ENCODE assay signal across 7 cellular contexts in the genomic region with DNA sequence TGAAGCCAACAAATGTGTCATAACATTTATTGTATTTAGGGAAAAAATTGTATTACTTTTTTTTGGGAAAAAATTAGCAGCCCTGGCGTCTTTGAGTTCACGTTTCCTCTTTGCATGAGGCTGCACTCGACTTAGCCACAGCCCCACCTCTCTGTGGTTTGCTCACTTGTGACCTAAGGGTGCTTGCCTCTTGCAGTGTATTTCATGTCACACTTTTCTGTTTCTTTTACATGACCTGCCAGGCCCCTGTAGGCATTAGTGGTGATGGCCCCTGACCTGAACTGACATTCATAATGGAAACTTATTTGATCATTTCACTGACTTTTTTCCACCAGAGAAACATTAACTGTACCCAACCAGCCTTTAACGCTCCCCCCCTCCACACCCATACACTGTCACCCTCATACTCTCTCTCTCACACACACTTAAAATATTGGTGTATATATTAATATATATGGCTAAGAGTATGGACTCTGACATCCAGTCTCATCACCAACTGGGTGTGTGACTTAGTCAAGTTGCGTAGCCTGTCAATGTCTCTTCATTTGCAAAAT.
DNase-seq lines count a peak whose midpoint lies in the region; ATAC-seq and TF ChIP-seq lines count a peak whose summit lies in the region.

No MANE protein-coding gene starts in this region.

- intact Hi-C loops in left colon (cut with DNase I, micrococcal nuclease): no loop called here

- peak; percentile 65 for ATAC-seq in HG03469 (IDR thresholded peaks at IDR 0.05; ENCODE audit: unreplicated experiment)
- ATAC-seq in left colon: no peak
- ATAC-seq in HG03097 (IDR thresholded peaks at IDR 0.05; ENCODE audit: low FRiP score, unreplicated experiment): no peak

- DNase-seq in GM20000 (ENCODE audit: low spot score): peak; percentile 65
- DNase-seq in activated CD8-positive, alpha-beta memory T cell treated with anti-CD3 and anti-CD28 coated beads for 4 hours (ENCODE audit: low read depth in 2 of 2): peak; percentile 33 to 60
- DNase-seq in stimulated activated CD4-positive, alpha-beta T cell treated with anti-CD3 and anti-CD28 coated beads, Interleukin-15, amount 100 ng/mL, for 24 hours: peak; percentile 77
- DNase-seq in left colon: no peak
- no peak for DNase-seq in NCI-H2029 treated with DMSO at 0.1 percent for 48 hours (lab: John Stamatoyannopoulos, UW)

- no peak for TF ChIP-seq CTCF in GM20000 (IDR thresholded peaks at IDR 0.05; ENCODE audit: extremely low read depth, missing control alignments)

Comparison
In these comparisons a context has a peak if more than half of its experiments do, and no peak if none do; other contexts are left out.
1. DNase-seq: peak in GM20000 (single experiment), activated CD8-positive, alpha-beta memory T cell treated with anti-CD3 and anti-CD28 coated beads for 4 hours (2 of 2) and stimulated activated CD4-positive, alpha-beta T cell treated with anti-CD3 and anti-CD28 coated beads, Interleukin-15, amount 100 ng/mL, for 24 hours (single experiment); none in left colon (0 of 2) and NCI-H2029 treated with DMSO at 0.1 percent for 48 hours (single experiment).